26 cellular contexts compared by ENCODE assay signal in genomic region chr11:64697663-64698375, GRCh38. TPM values are rescaled to one million over a fixed set of nuclear protein-coding genes. Genes with fewer than 3 reads are reported as not detected.
DNase-seq lines count a peak whose midpoint lies in the region; FAIRE-seq and TF ChIP-seq lines count a peak whose summit lies in the region.
"Had no signal": no experiment of that assay in that cellular context is flagged by ENCODE, and none has a peak within 500 bp of the region (broad histone marks: within the 10 kb centered on the region; RNA-seq: fewer than 3 reads in every experiment).

No MANE protein-coding gene starts in this region.

- CTCF ChIA-PET in CD8-positive, alpha-beta memory T cell (lab: Charles Lee) = interaction anchor here (4.0 kb wide), 1 partner anchor 9 kb away, joined by 28 read pairs; no protein-coding TSS in a partner anchor

- no peak overlapping the region for H3K4me3 Mint-ChIP-seq in CD8-positive, alpha-beta memory T cell
- H3K4me3 Mint-ChIP-seq: B cell; CD8-positive, alpha-beta T cell; H9; HFFc6 had no signal

- peaks cover 1 to 2% (median 2%) of the 10 kb centered on the region in 3 donors for H3K4me1 Mint-ChIP-seq in CD8-positive, alpha-beta memory T cell

- no peaks in the 10 kb centered on the region for H3K36me3 ChIP-seq in bronchial epithelial cell (ENCODE audit: control insufficient read depth, insufficient read depth, low read length)
- H3K36me3 ChIP-seq in osteoblast (ENCODE audit: insufficient read depth, low read length) = no peaks in the 10 kb centered on the region
- H3K36me3 ChIP-seq in CD8-positive, alpha-beta memory T cell (ENCODE audit: insufficient read depth, low read length) = no peaks in the 10 kb centered on the region
- H3K36me3 ChIP-seq: MG63 had no signal

- POLR2A ChIA-PET in CD8-positive, alpha-beta memory T cell (lab: Charles Lee) = no interaction called here

- no peaks in the 10 kb centered on the region for H3K9me3 Mint-ChIP-seq in CD8-positive, alpha-beta memory T cell
- H3K9me3 Mint-ChIP-seq: CD8-positive, alpha-beta T cell; HFFc6 had no signal

- no peaks in the 10 kb centered on the region for H3K4me1 ChIP-seq in osteoblast (ENCODE audit: insufficient read depth, low read length)
- no peaks in the 10 kb centered on the region for H3K4me1 ChIP-seq in CD8-positive, alpha-beta memory T cell (ENCODE audit: insufficient read depth, low read length)

- TF ChIP-seq CTCF in bronchial epithelial cell (IDR thresholded peaks at IDR 0.05; ENCODE audit: insufficient read depth, low read length, severe bottlenecking) (no peak), osteoblast (IDR thresholded peaks at IDR 0.05; ENCODE audit: extremely low read depth, low read depth, low read length) (no peak)

- H3K36me3 Mint-ChIP-seq in CD8-positive, alpha-beta memory T cell = peaks cover 0 to 2% (median 0%) of the 10 kb centered on the region in 3 donors
- H3K36me3 Mint-ChIP-seq: CD8-positive, alpha-beta T cell had no signal

- peaks cover 19 to 47% of the 10 kb centered on the region in 2 donors for H3K27me3 Mint-ChIP-seq in CD8-positive, alpha-beta memory T cell

- H3K27ac ChIP-seq in osteoblast (ENCODE audit: low read depth, low read length) = no peak overlapping the region
- no peak overlapping the region for H3K27ac ChIP-seq in CD8-positive, alpha-beta memory T cell (ENCODE audit: low read depth, low read length)
- H3K27ac ChIP-seq: C4-2B had no signal

- no peaks in the 10 kb centered on the region for H3K79me2 ChIP-seq in osteoblast (ENCODE audit: insufficient read depth, low read length)

- H3K4me2 ChIP-seq in osteoblast (ENCODE audit: insufficient read depth, low read length) = no peak overlapping the region
- H3K4me2 ChIP-seq: SK-N-SH had no signal

- H2AFZ ChIP-seq in osteoblast (ENCODE audit: low read length) = no peak overlapping the region

- DNase-seq in bronchial epithelial cell (ENCODE audit: low read depth) = no peak
- DNase-seq in osteoblast (ENCODE audit: insufficient read length, low spot score, missing footprints) = peak; percentile 52
- DNase-seq in CD8-positive, alpha-beta memory T cell = no peak
- no peak for DNase-seq in 8988T
- DNase-seq in HuH-7 (ENCODE audit: low spot score) = no peak
- DNase-seq in NCI-H526 treated with DMSO at 0.1 percent for 48 hours (lab: John Stamatoyannopoulos, UW) = no peak
- DNase-seq: CD8-positive, alpha-beta T cell; DMS 273 treated with DMSO at 0.1 percent for 48 hours; DMS79 treated with DMSO at 0.1 percent for 48 hours; H9; HFFc6; KG1; MG63; NCI-H2029; NCI-H446; NCI-H524 treated with DMSO at 0.1 percent for 48 hours; NCI-H82; NK-92 treated with Interleukin-12 subunit alpha and Interleukin-12 subunit beta, amount 100 ng/mL, for 24 hours; PC-3; SK-N-SH had no signal

- H4K20me1 ChIP-seq in osteoblast (ENCODE audit: insufficient read depth, low read length) = no peaks in the 10 kb centered on the region

- no peak for TF ChIP-seq EP300 in Ishikawa (IDR thresholded peaks at IDR 0.05; ENCODE audit: borderline replicate concordance)

- no peak for TF ChIP-seq RAD21 in Ishikawa (IDR thresholded peaks at IDR 0.05; ENCODE audit: low read depth)

- H3K27ac Mint-ChIP-seq in CD8-positive, alpha-beta memory T cell = no peak overlapping the region
- H3K27ac Mint-ChIP-seq: B cell; CD8-positive, alpha-beta T cell; H9; HFFc6 had no signal

- H3K27me3 ChIP-seq in bronchial epithelial cell (ENCODE audit: control insufficient read depth, insufficient read depth, low read length) = peaks cover 16% of the 10 kb centered on the region
- H3K27me3 ChIP-seq in osteoblast (ENCODE audit: insufficient read depth, low read length) = peaks cover 49% of the 10 kb centered on the region
- H3K27me3 ChIP-seq in CD8-positive, alpha-beta memory T cell (ENCODE audit: insufficient read depth, low read length, poor library complexity, severe bottlenecking) = peaks cover 20% of the 10 kb centered on the region
- H3K27me3 ChIP-seq: MG63 had no signal

- FAIRE-seq in bronchial epithelial cell (lab: Jason Lieb, UNC) = peak; percentile 55
- FAIRE-seq: GM18507, HepG2 had no signal

- H3K9me3 ChIP-seq in osteoblast (ENCODE audit: low read depth, low read length) = no peaks in the 10 kb centered on the region
- H3K9me3 ChIP-seq in CD8-positive, alpha-beta memory T cell (ENCODE audit: low read length) = no peaks in the 10 kb centered on the region
- H3K9me3 ChIP-seq: MG63, SK-N-SH had no signal

- H3K4me3 ChIP-seq in bronchial epithelial cell (ENCODE audit: low read depth, low read length) (no peak overlapping the region), osteoblast (ENCODE audit: insufficient read depth, low read length) (no peak overlapping the region)
- no peak overlapping the region for H3K4me3 ChIP-seq in CD8-positive, alpha-beta memory T cell (ENCODE audit: low read length)
- H3K4me3 ChIP-seq: MG63 had no signal

TF ChIP-seq in Ishikawa, 13 proteins besides CTCF, POLR2A, EP300 and RAD21:
- TF ChIP-seq YY1 (IDR thresholded peaks at IDR 0.05; ENCODE audit: low read depth) = no peak
- no peak for TF ChIP-seq EGR1 (IDR thresholded peaks at IDR 0.05)
- no peak for TF ChIP-seq CEBPB (IDR thresholded peaks at IDR 0.05)
- peak; percentile 32; the same call in 1 of the 2 replicates for TF ChIP-seq REST (IDR thresholded peaks at IDR 0.05; ENCODE audit: low read depth)
- TF ChIP-seq NFIC (IDR thresholded peaks at IDR 0.05) = no peak

RNA-seq across cellular contexts. Expression of gene NRXN2, which starts 25.2 kb away (rescaled TPM):
- total RNA-seq in bronchial epithelial cell (under 0.01 TPM in 1 of 2 replicates, not detected in the other), osteoblast (62.5 and 90.1 TPM in 2 replicates)
- total RNA-seq in CD8-positive, alpha-beta memory T cell = under 1 TPM; 0.55 to 0.75 TPM
- not detected for polyA plus RNA-seq in CD8-positive, alpha-beta memory T cell
- total RNA-seq: HepG2, PC-3 had no signal
- polyA plus RNA-seq: HepG2 had no signal

RNA-seq across cellular contexts. Expression of gene RASGRP2, which starts 46.1 kb away (rescaled TPM):
- total RNA-seq in bronchial epithelial cell (not detected in 2 replicates), osteoblast (0.29 TPM in 1 of 2 replicates, not detected in the other)
- total RNA-seq in CD8-positive, alpha-beta memory T cell = 10 to 100 TPM; 30.2 to 33.5 TPM
- polyA plus RNA-seq in CD8-positive, alpha-beta memory T cell = 145 TPM
- total RNA-seq: HepG2, HT1080, PC-3 had no signal

Comparison
In these comparisons a context has a peak if more than half of its experiments do, and no peak if none do; other contexts are left out.
1. RNA of gene NRXN2, which starts 25.2 kb away (total RNA-seq): 62.5 to 90.1 TPM in osteoblast; 0.55 to 0.75 TPM in CD8-positive, alpha-beta memory T cell and under 0.01 TPM in bronchial epithelial cell; every median in the first group is over 10 times any median in the second.
2. RNA of gene RASGRP2, which starts 46.1 kb away (total RNA-seq): 30.2 to 33.5 TPM in CD8-positive, alpha-beta memory T cell; not detected in bronchial epithelial cell and 0.29 TPM in osteoblast; every median in the first group is over 10 times any median in the second.